ENCODE assay signal across 34 cellular contexts in the genomic region with DNA sequence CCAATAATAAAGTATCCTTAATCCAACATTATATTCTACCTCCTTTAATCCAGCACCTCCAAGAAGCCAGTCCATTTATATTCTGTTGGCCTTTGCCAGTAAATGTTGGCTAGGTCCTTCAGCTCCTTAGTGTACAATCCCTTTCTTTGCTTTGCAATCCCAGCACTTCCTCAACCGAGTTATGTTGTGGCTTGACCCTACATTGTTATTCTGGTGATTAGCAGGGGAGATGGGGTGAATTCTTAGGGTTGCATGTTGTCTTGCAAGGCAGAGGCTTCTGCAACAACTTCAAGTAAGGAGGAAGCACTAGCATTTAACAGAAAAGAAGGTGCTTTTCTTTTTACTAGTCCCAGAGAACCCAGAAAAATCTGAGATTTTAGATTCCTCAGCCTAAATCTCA.
"Had no signal": no experiment of that assay in that cellular context is flagged by ENCODE, and none has a peak within 500 bp of the region (broad histone marks: within the 10 kb centered on the region; RNA-seq: fewer than 3 reads in every experiment).

No MANE protein-coding gene starts in this region.

- H3K4me1 ChIP-seq: body of pancreas, Peyer's patch had no signal

- H3K27ac ChIP-seq: body of pancreas, Peyer's patch, RWPE1, WERI-Rb-1 had no signal

- H3K36me3 ChIP-seq: Peyer's patch, WERI-Rb-1 had no signal

- H3K27ac Mint-ChIP-seq: activated CD4-positive, alpha-beta memory T cell treated with anti-CD3 and anti-CD28 coated beads, Interleukin-2, amount 10 ng/mL, durations not matched to agents 7 days and 5 days; activated CD8-positive, alpha-beta memory T cell treated with anti-CD3 and anti-CD28 coated beads, Interleukin-2, amount 10 ng/mL, durations not matched to agents 7 days and 5 days; activated naive CD8-positive, alpha-beta T cell treated with anti-CD3 and anti-CD28 coated beads for 36 hours; activated T-cell treated with anti-CD3 and anti-CD28 coated beads, Interleukin-2, amount 50 U/mL, for 72 hours; activated T-helper 17 cell treated with anti-CD3 and anti-CD28 coated beads, Interleukin-2, amount 50 U/mL, for 72 hours had no signal

- FAIRE-seq: bronchial epithelial cell, K562 had no signal

- H3K4me3 ChIP-seq: body of pancreas, K562, Peyer's patch had no signal

- H3K27me3 ChIP-seq: body of pancreas, Peyer's patch had no signal

- H3K36me3 Mint-ChIP-seq: activated CD8-positive, alpha-beta memory T cell treated with anti-CD3 and anti-CD28 coated beads, Interleukin-2, amount 10 ng/mL, durations not matched to agents 7 days and 5 days had no signal

- H3K27me3 Mint-ChIP-seq: activated CD4-positive, alpha-beta memory T cell treated with anti-CD3 and anti-CD28 coated beads, Interleukin-2, amount 10 ng/mL, durations not matched to agents 7 days and 5 days; activated CD8-positive, alpha-beta memory T cell treated with anti-CD3 and anti-CD28 coated beads, Interleukin-2, amount 10 ng/mL, durations not matched to agents 7 days and 5 days; activated naive CD8-positive, alpha-beta T cell treated with anti-CD3 and anti-CD28 coated beads for 36 hours; activated T-helper 17 cell treated with anti-CD3 and anti-CD28 coated beads, Interleukin-2, amount 50 U/mL, for 72 hours; T-cell had no signal

- ATAC-seq: activated CD8-positive, alpha-beta memory T cell treated with anti-CD3 and anti-CD28 coated beads, Interleukin-2, amount 10 ng/mL, durations not matched to agents 7 days and 5 days; activated T-cell treated with anti-CD3 and anti-CD28 coated beads, Interleukin-2, amount 50 U/mL, for 72 hours; activated T-helper 17 cell treated with anti-CD3 and anti-CD28 coated beads, Interleukin-2, amount 50 U/mL, for 72 hours; body of pancreas; K562; Right ventricle myocardium inferior; T-cell had no signal

- DNase-seq: activated CD4-positive, alpha-beta memory T cell treated with anti-CD3 and anti-CD28 coated beads, Interleukin-2, amount 10 ng/mL, durations not matched to agents 7 days and 5 days; activated CD4-positive, alpha-beta T cell treated with anti-CD3 and anti-CD28 coated beads for 1 hour; activated CD4-positive, alpha-beta T cell treated with anti-CD3 and anti-CD28 coated beads for 48 hours; activated CD4-positive, CD25-positive, alpha-beta regulatory T cell; activated CD8-positive, alpha-beta memory T cell treated with anti-CD3 and anti-CD28 coated beads for 24 hours; activated CD8-positive, alpha-beta memory T cell treated with anti-CD3 and anti-CD28 coated beads, Interleukin-2, amount 10 ng/mL, durations not matched to agents 7 days and 5 days; activated effector memory CD4-positive, alpha-beta T cell treated with anti-CD3 and anti-CD28 coated beads, Interleukin-2, amount 50 U/mL, for 16 hours; activated naive CD4-positive, alpha-beta T cell; activated naive CD4-positive, alpha-beta T cell treated with anti-CD3 and anti-CD28 coated beads, Interleukin-2, amount 50 U/mL, for 16 hours; activated naive CD8-positive, alpha-beta T cell treated with anti-CD3 and anti-CD28 coated beads for 36 hours; activated T-cell treated with anti-CD3 and anti-CD28 coated beads, Interleukin-2, amount 50 U/mL, for 1 hour; activated T-cell treated with anti-CD3 and anti-CD28 coated beads, Interleukin-2, amount 50 U/mL, for 72 hours; amniotic stem cell; aorta; NCI-H1105; NCI-H1436; NCI-H1694; NCI-H1930; NCI-H2081 treated with DMSO at 0.1 percent for 48 hours; NCI-H446 treated with DMSO at 0.1 percent for 48 hours; NCI-H524 treated with DMSO at 0.1 percent for 48 hours; NK-92 treated with Interleukin-12 subunit alpha and Interleukin-12 subunit beta, amount 100 ng/mL, for 24 hours; SIG-M5; T-cell; T-helper 2 cell; T-helper 9 cell had no signal

- H3K9me3 ChIP-seq: body of pancreas, Peyer's patch had no signal

- H3K4me3 Mint-ChIP-seq: activated CD4-positive, alpha-beta memory T cell treated with anti-CD3 and anti-CD28 coated beads, Interleukin-2, amount 10 ng/mL, durations not matched to agents 7 days and 5 days; activated CD8-positive, alpha-beta memory T cell treated with anti-CD3 and anti-CD28 coated beads, Interleukin-2, amount 10 ng/mL, durations not matched to agents 7 days and 5 days; activated naive CD8-positive, alpha-beta T cell treated with anti-CD3 and anti-CD28 coated beads for 36 hours; activated T-cell treated with anti-CD3 and anti-CD28 coated beads, Interleukin-2, amount 50 U/mL, for 72 hours; activated T-helper 17 cell treated with anti-CD3 and anti-CD28 coated beads, Interleukin-2, amount 50 U/mL, for 72 hours; T-cell had no signal

- H3K4me1 Mint-ChIP-seq: activated CD8-positive, alpha-beta memory T cell treated with anti-CD3 and anti-CD28 coated beads, Interleukin-2, amount 10 ng/mL, durations not matched to agents 7 days and 5 days had no signal
